Comparison of ENCODE assay signal across 8 cellular contexts in genomic region chr18:36186461-36187137, GRCh38. TPM values are rescaled to one million over a fixed set of nuclear protein-coding genes. Genes with fewer than 3 reads are reported as not detected.
DNase-seq lines count a peak whose midpoint lies in the region; ATAC-seq, FAIRE-seq and TF ChIP-seq lines count a peak whose summit lies in the region.

No MANE protein-coding gene starts in this region.

- peaks cover 4 to 19% (median 15%) of the 10 kb centered on the region in 4 donors for H3K4me1 Mint-ChIP-seq in naive thymus-derived CD8-positive, alpha-beta T cell

- H3K27ac Mint-ChIP-seq in naive thymus-derived CD8-positive, alpha-beta T cell, result peak overlapping the region in 3 of 10 donors; percentile 34 to 72 (median 40)

- H3K27me3 ChIP-seq in A673 (replicated peaks; ENCODE audit: insufficient read depth, low read depth, low read length, poor library complexity), result peaks cover 22% of the 10 kb centered on the region

- H3K4me3 ChIP-seq in A673 (ENCODE audit: low read depth, low read length, poor library complexity, severe bottlenecking), result peak overlapping the region; percentile 57

- peaks cover 5% of the 10 kb centered on the region for H3K4me1 ChIP-seq in A673 (ENCODE audit: insufficient read depth, low read length, poor library complexity, severe bottlenecking)

- CTCF ChIA-PET in A673 (lab: Charles Lee), result no interaction called here

- ATAC-seq in SK-N-SH treated with all-trans-retinoic acid at 6 μM for 48 hours (peak; percentile 49), HG02970 (IDR thresholded peaks at IDR 0.05; ENCODE audit: low FRiP score, unreplicated experiment) (no peak), HG03025 (IDR thresholded peaks at IDR 0.05; ENCODE audit: low FRiP score, unreplicated experiment) (no peak)
- ATAC-seq in naive thymus-derived CD8-positive, alpha-beta T cell, result peak; percentile 27 to 45

- TF ChIP-seq CTCF in A673 (conservative IDR thresholded peaks at IDR 0.05; ENCODE audit: low read depth, low read length), result no peak

- H3K4me3 Mint-ChIP-seq in naive thymus-derived CD8-positive, alpha-beta T cell, result peak overlapping the region; percentile 75 to 90 (median 84)

- POLR2A ChIA-PET in A673 (lab: Charles Lee; ENCODE audit: low non-redundant PET), result no interaction called here
- POLR2A ChIA-PET in naive thymus-derived CD8-positive, alpha-beta T cell (lab: Charles Lee), result no interaction called here

- H3K9me3 ChIP-seq in A673 (ENCODE audit: low read depth, low read length, poor library complexity, severe bottlenecking), result no peaks in the 10 kb centered on the region

- no peaks in the 10 kb centered on the region for H3K9me3 Mint-ChIP-seq in naive thymus-derived CD8-positive, alpha-beta T cell

- no peak for TF ChIP-seq POLR2A in erythroblast (IDR thresholded peaks at IDR 0.05; ENCODE audit: low read length)

- no peaks in the 10 kb centered on the region for H3K36me3 Mint-ChIP-seq in naive thymus-derived CD8-positive, alpha-beta T cell

- peaks cover 15 to 38% (median 25%) of the 10 kb centered on the region in 5 donors for H3K27me3 Mint-ChIP-seq in naive thymus-derived CD8-positive, alpha-beta T cell

- no peaks in the 10 kb centered on the region for H3K36me3 ChIP-seq in A673 (ENCODE audit: insufficient read depth, low read length, poor library complexity, severe bottlenecking)

- no peak overlapping the region for H3K27ac ChIP-seq in A673 (ENCODE audit: low read depth, low read length, poor library complexity, severe bottlenecking)

- no peak for FAIRE-seq in GM19239 (lab: Jason Lieb, UNC)

- DNase-seq in A673 (ENCODE audit: low spot score), result no peak
- DNase-seq in GM19239 (ENCODE audit: insufficient read length, low spot score), result peak; percentile 23
- DNase-seq in erythroblast (lab: John Stamatoyannopoulos, UW), result peak; percentile 32 to 53
- DNase-seq in naive thymus-derived CD8-positive, alpha-beta T cell, result peak in 2 of 10 donors; percentile 5 to 9
- no peak for DNase-seq in activated CD4-positive, CD25-positive, alpha-beta regulatory T cell treated with anti-CD3 and anti-CD28 coated beads, Interleukin-2, amount 50 U/mL, for 72 hours

- BruUV-seq in A673 (replicated peaks; lab: Mats Ljungman, UMichigan), result no TSS peak

- intact Hi-C loops in A673 (cut with micrococcal nuclease; ENCODE audit: unreplicated experiment), result no loop called here

TF ChIP-seq in SK-N-SH treated with all-trans-retinoic acid at 6 μM for 48 hours, 23 proteins besides CTCF, POLR2A, EP300 and RAD21:
- no peak for TF ChIP-seq SNAI2 (CRISPR knock-in tag; IDR thresholded peaks at IDR 0.05)
- TF ChIP-seq, protein P1, sequence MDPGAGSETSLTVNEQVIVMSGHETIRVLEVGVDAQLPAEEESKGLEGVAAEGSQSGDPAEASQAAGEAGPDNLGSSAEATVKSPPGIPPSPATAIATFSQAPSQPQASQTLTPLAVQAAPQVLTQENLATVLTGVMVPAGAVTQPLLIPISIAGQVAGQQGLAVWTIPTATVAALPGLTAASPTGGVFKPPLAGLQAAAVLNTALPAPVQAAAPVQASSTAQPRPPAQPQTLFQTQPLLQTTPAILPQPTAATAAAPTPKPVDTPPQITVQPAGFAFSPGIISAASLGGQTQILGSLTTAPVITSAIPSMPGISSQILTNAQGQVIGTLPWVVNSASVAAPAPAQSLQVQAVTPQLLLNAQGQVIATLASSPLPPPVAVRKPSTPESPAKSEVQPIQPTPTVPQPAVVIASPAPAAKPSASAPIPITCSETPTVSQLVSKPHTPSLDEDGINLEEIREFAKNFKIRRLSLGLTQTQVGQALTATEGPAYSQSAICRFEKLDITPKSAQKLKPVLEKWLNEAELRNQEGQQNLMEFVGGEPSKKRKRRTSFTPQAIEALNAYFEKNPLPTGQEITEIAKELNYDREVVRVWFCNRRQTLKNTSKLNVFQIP (CRISPR knock-in tag; IDR thresholded peaks at IDR 0.05; ENCODE audit: borderline replicate concordance, low read depth), result no peak
- no peak for TF ChIP-seq CSDC2 (CRISPR knock-in tag; IDR thresholded peaks at IDR 0.05)
- no peak for TF ChIP-seq ISL1 (CRISPR knock-in tag; IDR thresholded peaks at IDR 0.05)
- no peak for TF ChIP-seq ZC3H10 (CRISPR knock-in tag; IDR thresholded peaks at IDR 0.05)
- TF ChIP-seq OSR1 (CRISPR knock-in tag; IDR thresholded peaks at IDR 0.05), result no peak
- no peak for TF ChIP-seq RARB (CRISPR knock-in tag; IDR thresholded peaks at IDR 0.05)
- TF ChIP-seq ZFP3 (CRISPR knock-in tag; IDR thresholded peaks at IDR 0.05), result no peak
- no peak for TF ChIP-seq BACH2 (CRISPR knock-in tag; IDR thresholded peaks at IDR 0.05; ENCODE audit: borderline replicate concordance)
- no peak for TF ChIP-seq ARNTL (CRISPR knock-in tag; IDR thresholded peaks at IDR 0.05; ENCODE audit: borderline replicate concordance, low read depth)
- TF ChIP-seq ZNF565 (CRISPR knock-in tag; conservative IDR thresholded peaks at IDR 0.05; ENCODE audit: low read depth), result no peak
- TF ChIP-seq GLIS3 (CRISPR knock-in tag; IDR thresholded peaks at IDR 0.05), result no peak
- TF ChIP-seq TSHZ2 (CRISPR knock-in tag; IDR thresholded peaks at IDR 0.05), result no peak

RNA-seq across cellular contexts. Expression of gene MOCOS, which starts 0.7 kb away (rescaled TPM):
- total RNA-seq in A673 (2021), result not detected in 2 replicates
- total RNA-seq in naive thymus-derived CD8-positive, alpha-beta T cell, result under 1 TPM; 0.08 to 0.16 TPM
- not detected for polyA plus RNA-seq in naive thymus-derived CD8-positive, alpha-beta T cell

RNA-seq across cellular contexts. Expression of gene ELP2, which starts 56.9 kb away (rescaled TPM):
- 96.5 and 110 TPM in 2 replicates for total RNA-seq in A673 (2021)
- total RNA-seq in naive thymus-derived CD8-positive, alpha-beta T cell, result 100 to 1,000 TPM; 165 to 172 TPM
- polyA plus RNA-seq in naive thymus-derived CD8-positive, alpha-beta T cell, result 10 to 100 TPM; 65.4 to 84.0 (median 68.2) TPM

RNA-seq across cellular contexts. Expression of gene SLC39A6, which starts 57.5 kb away (rescaled TPM):
- total RNA-seq in A673 (2021), result 58.1 and 70.7 TPM in 2 replicates
- total RNA-seq in naive thymus-derived CD8-positive, alpha-beta T cell, result 10 to 100 TPM; 22.4 to 22.9 TPM
- polyA plus RNA-seq in naive thymus-derived CD8-positive, alpha-beta T cell, result 10 to 100 TPM; 22.2 to 25.3 (median 23.0) TPM

Comparison
In these comparisons a context has a peak if more than half of its experiments do, and no peak if none do; other contexts are left out.
1. DNase-seq: peak in GM19239 (single experiment) and erythroblast (2 of 2); none in A673 (single experiment) and activated CD4-positive, CD25-positive, alpha-beta regulatory T cell treated with anti-CD3 and anti-CD28 coated beads, Interleukin-2, amount 50 U/mL, for 72 hours (single experiment).
2. ATAC-seq: peak in SK-N-SH treated with all-trans-retinoic acid at 6 μM for 48 hours (single experiment) and naive thymus-derived CD8-positive, alpha-beta T cell (2 of 2); none in HG02970 (single experiment) and HG03025 (single experiment).